Comparison of ENCODE assay signal across 11 cellular contexts in the genomic region with DNA sequence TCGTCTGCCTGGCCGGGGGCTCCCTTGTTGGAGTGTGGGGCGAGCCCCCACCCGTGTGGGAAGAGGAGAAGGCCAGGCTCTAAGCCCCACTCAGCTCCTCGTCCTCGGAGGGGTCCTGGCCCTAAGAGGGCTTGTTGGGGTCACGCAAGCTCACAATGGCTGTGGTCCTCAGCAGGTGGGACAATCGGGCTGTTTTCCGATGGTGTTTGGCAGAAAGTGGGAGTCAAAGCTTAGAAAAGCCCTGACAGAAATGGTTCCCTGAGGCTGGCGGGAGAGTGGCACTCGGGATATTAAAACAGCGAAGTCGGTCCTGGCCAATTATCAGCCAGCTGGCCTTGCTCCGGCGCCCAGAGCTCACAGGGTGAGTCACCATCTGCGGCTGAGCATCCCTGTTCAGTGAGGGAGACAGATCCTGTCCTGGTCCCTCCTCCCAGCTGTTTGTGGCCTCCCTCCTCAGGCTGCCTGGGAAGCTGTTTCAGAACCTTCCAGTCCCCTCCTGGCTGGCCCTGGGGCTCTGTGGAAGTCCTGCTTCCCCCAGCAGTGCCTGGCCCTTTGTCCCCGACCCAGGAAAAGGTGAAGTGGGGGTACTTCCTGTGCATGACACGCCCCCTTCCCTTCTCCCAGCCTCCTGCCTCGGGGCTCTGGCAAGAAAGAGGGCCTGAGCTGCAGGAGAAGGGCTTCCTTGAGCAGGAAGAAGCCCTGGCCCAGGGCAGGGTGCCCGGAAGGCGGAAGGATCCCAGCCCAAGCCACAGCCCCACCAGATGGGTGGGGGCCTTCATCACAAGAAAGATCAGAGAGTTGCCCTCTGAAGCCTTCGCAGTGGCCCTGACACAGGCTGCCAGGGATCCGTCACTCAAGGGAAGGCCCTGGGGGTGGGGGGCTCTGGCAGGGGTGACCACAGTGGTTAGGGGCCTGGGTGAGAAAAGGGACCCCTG. TPM values are rescaled to one million over a fixed set of nuclear protein-coding genes. Genes with fewer than 3 reads are reported as not detected.
DNase-seq lines count a peak whose midpoint lies in the region; ATAC-seq and TF ChIP-seq lines count a peak whose summit lies in the region.
"Had no signal": no experiment of that assay in that cellular context is flagged by ENCODE, and none has a peak within 500 bp of the region (broad histone marks: within the 10 kb centered on the region; RNA-seq: fewer than 3 reads in every experiment).

No MANE protein-coding gene starts in this region.

- TF ChIP-seq CTCF in cardiac fibroblast (IDR thresholded peaks at IDR 0.05; ENCODE audit: low read depth, low read length) (no peak), osteoblast (IDR thresholded peaks at IDR 0.05; ENCODE audit: extremely low read depth, low read depth, low read length) (no peak)

- no peaks in the 10 kb centered on the region for H3K4me1 ChIP-seq in osteoblast (ENCODE audit: insufficient read depth, low read length)

- H3K27ac ChIP-seq in osteoblast (ENCODE audit: low read depth, low read length), result no peak overlapping the region
- H3K27ac ChIP-seq: 22Rv1 had no signal

- H3K4me2 ChIP-seq in osteoblast (ENCODE audit: insufficient read depth, low read length), result no peak overlapping the region

- no peaks in the 10 kb centered on the region for H3K79me2 ChIP-seq in osteoblast (ENCODE audit: insufficient read depth, low read length)

- no peaks in the 10 kb centered on the region for H3K9me3 ChIP-seq in osteoblast (ENCODE audit: low read depth, low read length)

- ATAC-seq in GM21526 (IDR thresholded peaks at IDR 0.05; ENCODE audit: low FRiP score, unreplicated experiment), result no peak
- ATAC-seq in HG02870 (IDR thresholded peaks at IDR 0.05; ENCODE audit: unreplicated experiment), result no peak
- no peak for ATAC-seq in HG03457 (IDR thresholded peaks at IDR 0.05; ENCODE audit: unreplicated experiment)
- ATAC-seq: activated CD4-positive, alpha-beta T cell treated with anti-CD3 and anti-CD28 coated beads for 36 hours had no signal

- no peaks in the 10 kb centered on the region for H4K20me1 ChIP-seq in osteoblast (ENCODE audit: insufficient read depth, low read length)

- H2AFZ ChIP-seq in osteoblast (ENCODE audit: low read length), result no peak overlapping the region

- peaks cover 7% of the 10 kb centered on the region for H3K27me3 ChIP-seq in osteoblast (ENCODE audit: insufficient read depth, low read length)

- DNase-seq in DMS153 (lab: John Stamatoyannopoulos, UW), result peak; percentile 32
- no peak for DNase-seq in DMS153 treated with DMSO at 0.1 percent for 48 hours (lab: John Stamatoyannopoulos, UW; ENCODE audit: unreplicated experiment)
- DNase-seq in NCI-H2171 (lab: John Stamatoyannopoulos, UW), result peak; percentile 88
- DNase-seq in cardiac fibroblast (ENCODE audit: low read depth in 2 of 2), result peak; percentile 20 to 50
- peak; percentile 96 for DNase-seq in osteoblast (ENCODE audit: insufficient read length, low spot score, missing footprints)
- DNase-seq: activated CD4-positive, alpha-beta T cell treated with anti-CD3 and anti-CD28 coated beads for 36 hours had no signal

- H3K4me3 ChIP-seq in cardiac fibroblast (replicated peaks in 1 of 2; ENCODE audit: low read depth in 2 of 2, low read length in 2 of 2) (no peak overlapping the region), osteoblast (ENCODE audit: insufficient read depth, low read length) (no peak overlapping the region)

- H3K36me3 ChIP-seq in osteoblast (ENCODE audit: insufficient read depth, low read length), result no peaks in the 10 kb centered on the region

RNA-seq across cellular contexts. Expression of a gene that starts 53.6 kb away (rescaled TPM):
- total RNA-seq in osteoblast, result not detected in 2 replicates
- total RNA-seq: activated CD4-positive, alpha-beta T cell treated with anti-CD3 and anti-CD28 coated beads for 36 hours; mesothelial cell of epicardium had no signal
